1 cellular context compared by ENCODE assay signal in genomic region chr7:105013818-105014724, GRCh38.
A peak's percentile ranks its signal among the peaks of the same experiment; 100 is the strongest.
TF ChIP-seq lines count a peak whose summit lies in the region.

TSS of gene KMT2E (plus strand) at chr7:105014205. CDS start at chr7:105040953, 26,748 bp downstream.

TF ChIP-seq in K562, 482 proteins besides CTCF, POLR2A, EP300 and RAD21 (continued from another document and continues in another):
- no peak for TF ChIP-seq ZZZ3 (IDR thresholded peaks at IDR 0.05)
- TF ChIP-seq TAF7 (tag; IDR thresholded peaks at IDR 0.05): peak; percentile 88
- peak; percentile 68 for TF ChIP-seq PRDM10 (IDR thresholded peaks at IDR 0.05; ENCODE audit: partially characterized antibody)
- TF ChIP-seq HCFC1 (IDR thresholded peaks at IDR 0.05; ENCODE audit: low read depth, low read length): peak; percentile 91
- no peak for TF ChIP-seq SMAD2 (IDR thresholded peaks at IDR 0.05; ENCODE audit: low read depth, low read length)
- TF ChIP-seq CEBPG (CRISPR knock-in tag; IDR thresholded peaks at IDR 0.05): no peak; the same call in 1 of the 2 replicates
- no peak for TF ChIP-seq CEBPG (tag; conservative IDR thresholded peaks at IDR 0.05 in 1 of 2, IDR thresholded peaks at IDR 0.05 in 1 of 2)
- TF ChIP-seq NR1H2 (CRISPR knock-in tag; IDR thresholded peaks at IDR 0.05): no peak
- TF ChIP-seq ZNF717 (CRISPR knock-in tag; IDR thresholded peaks at IDR 0.05): no peak
- peak in 1 of 2 experiments; percentile 26; a peak in 2 of 4 replicates for TF ChIP-seq ARNT (IDR thresholded peaks at IDR 0.05)
- no peak for TF ChIP-seq HEY1 (CRISPR knock-in tag; IDR thresholded peaks at IDR 0.05; ENCODE audit: borderline replicate concordance)
- TF ChIP-seq ZNF398 (CRISPR knock-in tag; IDR thresholded peaks at IDR 0.05): no peak
- 0 out of 2 replicates have a peak, but pooled peaks have one; percentile 29 for TF ChIP-seq RERE (CRISPR knock-in tag; IDR thresholded peaks at IDR 0.05; ENCODE audit: borderline replicate concordance)
- no peak for TF ChIP-seq MNT (conservative IDR thresholded peaks at IDR 0.05)
- peak; percentile 97; the same call in 1 of the 2 replicates for TF ChIP-seq ZBTB26 (CRISPR knock-in tag; IDR thresholded peaks at IDR 0.05)
- no peak; the same call in 1 of the 2 replicates for TF ChIP-seq PML (IDR thresholded peaks at IDR 0.05; ENCODE audit: low read length)
- peak; percentile 38; the same call in 1 of the 2 replicates for TF ChIP-seq ZBTB40 (IDR thresholded peaks at IDR 0.05)
- TF ChIP-seq ZBTB40 (CRISPR knock-in tag; IDR thresholded peaks at IDR 0.05): 0 out of 2 replicates have a peak, but pooled peaks have one; percentile 24
- peak; percentile 65; the same call in 1 of the 2 replicates for TF ChIP-seq ATF4 (CRISPR knock-in tag; IDR thresholded peaks at IDR 0.05)
- TF ChIP-seq SAP30 (IDR thresholded peaks at IDR 0.05; ENCODE audit: borderline replicate concordance, insufficient read depth, low read depth, low read length, poor library complexity, severe bottlenecking): no peak
- TF ChIP-seq ZNF121 (CRISPR knock-in tag; conservative IDR thresholded peaks at IDR 0.05): no peak
- no peak for TF ChIP-seq ILF3 (IDR thresholded peaks at IDR 0.05; ENCODE audit: borderline replicate concordance)
- TF ChIP-seq ZNF239 (CRISPR knock-in tag; IDR thresholded peaks at IDR 0.05): peak; percentile 59; the same call in 1 of the 2 replicates
- peak; percentile 33; the same call in 1 of the 2 replicates for TF ChIP-seq ZNF449 (CRISPR knock-in tag; IDR thresholded peaks at IDR 0.05)
- TF ChIP-seq NUFIP1 (IDR thresholded peaks at IDR 0.05; ENCODE audit: partially characterized antibody): no peak
- no peak for TF ChIP-seq ZFP30 (CRISPR knock-in tag; IDR thresholded peaks at IDR 0.05; ENCODE audit: borderline replicate concordance)
